ENCODE assay signal across 1 cellular context in genomic region chr2:219543596-219544358, GRCh38.
TF ChIP-seq lines count a peak whose summit lies in the region.

Gene CHPF (minus strand): TSS chr2:219543809. CDS start chr2:219543538, 271 bp downstream.
Gene TMEM198 (plus strand): TSS chr2:219544028. CDS start chr2:219544728, 700 bp downstream.

TF ChIP-seq in HepG2, 621 proteins besides CTCF, POLR2A, EP300 and RAD21 (continued from another document and continues in another):
- TF ChIP-seq AFF4 (CRISPR knock-in tag; IDR thresholded peaks at IDR 0.05) = no peak
- TF ChIP-seq ZBTB8A (CRISPR knock-in tag; IDR thresholded peaks at IDR 0.05; ENCODE audit: borderline replicate concordance, low read depth) = no peak
- no peak; the same call in 1 of the 2 replicates for TF ChIP-seq NAIF1 (CRISPR knock-in tag; IDR thresholded peaks at IDR 0.05; ENCODE audit: borderline replicate concordance)
- TF ChIP-seq ZNF234 (CRISPR knock-in tag; conservative IDR thresholded peaks at IDR 0.05) = 0 out of 2 replicates have a peak, but pooled peaks have one; percentile 4
- 0 out of 2 replicates have a peak, but pooled peaks have one; percentile 52 for TF ChIP-seq GMEB2 (CRISPR knock-in tag; IDR thresholded peaks at IDR 0.05; ENCODE audit: low read depth)
- TF ChIP-seq MYPOP (CRISPR knock-in tag; IDR thresholded peaks at IDR 0.05) = no peak; the same call in 1 of the 2 replicates
- no peak for TF ChIP-seq KDM6A (CRISPR knock-in tag; IDR thresholded peaks at IDR 0.05; ENCODE audit: low read depth)
- TF ChIP-seq GTF3A (CRISPR knock-in tag; conservative IDR thresholded peaks at IDR 0.05) = 0 out of 2 replicates have a peak, but pooled peaks have one; percentile 23
- peak; percentile 91; the same call in 1 of the 2 replicates for TF ChIP-seq ZNF780A (CRISPR knock-in tag; IDR thresholded peaks at IDR 0.05)
- TF ChIP-seq TBX3 (IDR thresholded peaks at IDR 0.05; ENCODE audit: borderline replicate concordance) = no peak
- TF ChIP-seq AHR (CRISPR knock-in tag; IDR thresholded peaks at IDR 0.05) = peak; percentile 40; the same call in 1 of the 2 replicates
- TF ChIP-seq BCL6 (CRISPR knock-in tag; IDR thresholded peaks at IDR 0.05) = peak; percentile 76
- no peak for TF ChIP-seq ZNF143 (CRISPR knock-in tag; IDR thresholded peaks at IDR 0.05)
- no peak for TF ChIP-seq MATR3 (CRISPR knock-in tag; IDR thresholded peaks at IDR 0.05)
- no peak for TF ChIP-seq ZNF737 (CRISPR knock-in tag; IDR thresholded peaks at IDR 0.05; ENCODE audit: borderline replicate concordance)
- peak; percentile 97 for TF ChIP-seq CREM (IDR thresholded peaks at IDR 0.05)
- peak; percentile 80 for TF ChIP-seq CREM (CRISPR knock-in tag; IDR thresholded peaks at IDR 0.05)
- TF ChIP-seq SMYD3 (CRISPR knock-in tag; IDR thresholded peaks at IDR 0.05) = peak; percentile 62; the same call in 1 of the 2 replicates
- TF ChIP-seq ZFYVE20 (CRISPR knock-in tag; IDR thresholded peaks at IDR 0.05; ENCODE audit: borderline replicate concordance, low read depth) = no peak
- TF ChIP-seq PRMT3 (CRISPR knock-in tag; IDR thresholded peaks at IDR 0.05; ENCODE audit: borderline replicate concordance, low read depth) = 0 out of 2 replicates have a peak, but pooled peaks have one; percentile 22
- no peak for TF ChIP-seq ZNF652 (CRISPR knock-in tag; IDR thresholded peaks at IDR 0.05; ENCODE audit: borderline replicate concordance, low read depth)
- TF ChIP-seq HOXD1 (CRISPR knock-in tag; IDR thresholded peaks at IDR 0.05) = peak; percentile 94
- peak; percentile 80; the same call in 1 of the 2 replicates for TF ChIP-seq MLXIP (CRISPR knock-in tag; IDR thresholded peaks at IDR 0.05; ENCODE audit: borderline replicate concordance)
- peak; percentile 29 to 89; a peak in 3 of 4 replicates for TF ChIP-seq HMGXB4 (CRISPR knock-in tag; IDR thresholded peaks at IDR 0.05; ENCODE audit: borderline replicate concordance in 1 of 2, low read depth in 1 of 2)
- TF ChIP-seq ZFP36L1 (CRISPR knock-in tag; IDR thresholded peaks at IDR 0.05) = peak; percentile 92; the same call in 1 of the 2 replicates
- TF ChIP-seq ZBTB2 (CRISPR knock-in tag; IDR thresholded peaks at IDR 0.05; ENCODE audit: low read depth) = peak; percentile 67; the same call in 1 of the 2 replicates
- peak; percentile 40; the same call in 1 of the 2 replicates for TF ChIP-seq REL (CRISPR knock-in tag; conservative IDR thresholded peaks at IDR 0.05)
- no peak; the same call in 1 of the 2 replicates for TF ChIP-seq RCOR2 (CRISPR knock-in tag; IDR thresholded peaks at IDR 0.05)
- TF ChIP-seq FOXA1 (IDR thresholded peaks at IDR 0.05) = no peak
- 0 out of 2 replicates have a peak, but pooled peaks have one; percentile 11 for TF ChIP-seq FOXA1 (CRISPR knock-in tag; IDR thresholded peaks at IDR 0.05)
- TF ChIP-seq ZNF713 (CRISPR knock-in tag; IDR thresholded peaks at IDR 0.05) = no peak; the same call in 1 of the 2 replicates
- no peak for TF ChIP-seq ZSCAN29 (CRISPR knock-in tag; conservative IDR thresholded peaks at IDR 0.05)
- TF ChIP-seq ZBTB34 (CRISPR knock-in tag; IDR thresholded peaks at IDR 0.05) = peak; percentile 20; the same call in 1 of the 2 replicates
- TF ChIP-seq CERS6 (CRISPR knock-in tag; IDR thresholded peaks at IDR 0.05) = peak; percentile 86
- peak; percentile 45; the same call in 1 of the 2 replicates for TF ChIP-seq ZNF337 (CRISPR knock-in tag; IDR thresholded peaks at IDR 0.05; ENCODE audit: borderline replicate concordance, low read depth)
- TF ChIP-seq ZXDC (CRISPR knock-in tag; IDR thresholded peaks at IDR 0.05) = peak; percentile 83
- no peak for TF ChIP-seq CSRNP2 (CRISPR knock-in tag; conservative IDR thresholded peaks at IDR 0.05; ENCODE audit: low read depth)
- TF ChIP-seq FOXJ3 (CRISPR knock-in tag; IDR thresholded peaks at IDR 0.05; ENCODE audit: borderline replicate concordance) = peak; percentile 83
